ENCODE assay signal across 19 cellular contexts in the genomic region with DNA sequence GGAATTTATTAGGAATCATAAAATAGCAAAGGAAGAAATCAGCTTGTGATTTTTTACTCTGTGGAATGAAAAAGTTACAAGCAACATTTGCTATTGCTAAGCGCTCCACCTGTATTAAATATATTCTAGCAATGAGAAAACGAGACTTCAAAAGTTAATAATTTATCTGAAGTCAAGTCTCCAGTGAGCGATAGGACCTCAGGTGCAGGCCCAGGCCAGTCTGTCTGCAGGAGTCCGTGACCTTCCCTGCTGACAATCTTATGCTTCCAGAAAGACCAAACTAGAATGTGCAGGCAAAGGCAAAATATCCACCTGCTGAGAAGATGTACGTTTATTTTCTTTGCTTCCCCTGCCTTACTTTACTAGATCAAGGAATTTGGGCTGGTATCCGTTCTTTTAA. TPM values are rescaled to one million over a fixed set of nuclear protein-coding genes. Genes with fewer than 3 reads are reported as not detected.
"Had no signal": no experiment of that assay in that cellular context is flagged by ENCODE, and none has a peak within 500 bp of the region (broad histone marks: within the 10 kb centered on the region; RNA-seq: fewer than 3 reads in every experiment).

No MANE protein-coding gene starts in this region.

- H3K4me3 Mint-ChIP-seq: endodermal cell; memory B cell; natural killer cell treated with Interleukin-12 subunit alpha and Interleukin-12 subunit beta and Interleukin-15 and Interleukin-18, amount 100 ng/mL, for 72 hours had no signal

- H3K4me3 ChIP-seq: colonic mucosa, heart left ventricle, left ventricle myocardium inferior, lower lobe of right lung, psoas muscle had no signal

- H3K9me3 ChIP-seq: colonic mucosa, heart left ventricle, left ventricle myocardium inferior, lower lobe of right lung, psoas muscle had no signal

- H3K4me1 Mint-ChIP-seq: memory B cell had no signal

- H3K4me1 ChIP-seq: colonic mucosa, psoas muscle had no signal

- ATAC-seq: heart left ventricle; natural killer cell treated with Interleukin-12 subunit alpha and Interleukin-12 subunit beta and Interleukin-15 and Interleukin-18, amount 100 ng/mL, for 72 hours; psoas muscle; sciatic nerve had no signal

- H3K9me3 Mint-ChIP-seq: natural killer cell treated with Interleukin-12 subunit alpha and Interleukin-12 subunit beta and Interleukin-15 and Interleukin-18, amount 100 ng/mL, for 72 hours had no signal

- H3K36me3 ChIP-seq: colonic mucosa, left ventricle myocardium inferior had no signal

- H3K27me3 ChIP-seq: colonic mucosa, heart left ventricle had no signal

- H3K27ac Mint-ChIP-seq: endodermal cell; memory B cell; natural killer cell treated with Interleukin-12 subunit alpha and Interleukin-12 subunit beta and Interleukin-15 and Interleukin-18, amount 100 ng/mL, for 72 hours had no signal

- FAIRE-seq: endothelial cell of umbilical vein, frontal cortex had no signal

- H3K27ac ChIP-seq: colonic mucosa, left ventricle myocardium inferior, lower lobe of right lung, psoas muscle had no signal

- DNase-seq: colonic mucosa; effector CD4-positive, alpha-beta T cell; endodermal cell; heart left ventricle; hippocampal formation; left ventricle myocardium inferior; lower lobe of right lung; midbrain; occipital lobe; psoas muscle; stimulated activated CD4-positive, alpha-beta T cell treated with anti-CD3 and anti-CD28 coated beads, Interleukin-12 subunit alpha, Interleukin-12 subunit beta, amount 100 ng/mL, for 4 hours; stimulated activated naive CD4-positive, alpha-beta T cell; trophoblast cell had no signal

- H3K36me3 Mint-ChIP-seq: memory B cell; natural killer cell treated with Interleukin-12 subunit alpha and Interleukin-12 subunit beta and Interleukin-15 and Interleukin-18, amount 100 ng/mL, for 72 hours had no signal

RNA-seq across cellular contexts. Expression of a gene that starts 22.7 kb away (rescaled TPM):
- total RNA-seq: fibroblast of lung; natural killer cell treated with Interleukin-12 subunit alpha and Interleukin-12 subunit beta and Interleukin-15 and Interleukin-18, amount 100 ng/mL, for 72 hours had no signal
